ENCODE assay signal across 7 cellular contexts in genomic region chr10:132572946-132573345, GRCh38. TPM values are rescaled to one million over a fixed set of nuclear protein-coding genes. Genes with fewer than 3 reads are reported as not detected.
DNase-seq lines count a peak whose midpoint lies in the region; ATAC-seq and TF ChIP-seq lines count a peak whose summit lies in the region.
"Not testable (repeated sequence)": the region's sequence is repeated elsewhere in the genome, so short reads cannot be mapped to it uniquely, and the experiment has no call there.

No MANE protein-coding gene starts in this region.

- H3K4me2 ChIP-seq in MM.1S (ENCODE audit: low read depth, low read length) = peak overlapping the region; percentile 61

- not testable (repeated sequence) for H2AFZ ChIP-seq in MM.1S (ENCODE audit: low read length)

- intact Hi-C loops in prostate gland (cut with DNase I); thyroid gland (cut with DNase I): not testable (repeated sequence)

- TF ChIP-seq CTCF in C4-2B (conservative IDR thresholded peaks at IDR 0.05); MM.1S (IDR thresholded peaks at IDR 0.05; ENCODE audit: low read length); RWPE2 (IDR thresholded peaks at IDR 0.05; ENCODE audit: poor library complexity, severe bottlenecking); gastroesophageal sphincter (IDR thresholded peaks at IDR 0.05); prostate gland (IDR thresholded peaks at IDR 0.05); thyroid gland (IDR thresholded peaks at IDR 0.05): not testable (repeated sequence)

- H3K9me2 ChIP-seq in MM.1S (replicated peaks; ENCODE audit: insufficient read depth, low read length) = not testable (repeated sequence)

- TF ChIP-seq POLR2A in gastroesophageal sphincter (IDR thresholded peaks at IDR 0.05); prostate gland (IDR thresholded peaks at IDR 0.05); thyroid gland (IDR thresholded peaks at IDR 0.05): not testable (repeated sequence)

- not testable (repeated sequence) for H3K79me2 ChIP-seq in MM.1S (ENCODE audit: low read length)

- not testable (repeated sequence) for ATAC-seq in RWPE2 (ENCODE audit: low read depth); gastroesophageal sphincter

- not testable (repeated sequence) for DNase-seq in MM.1S; RWPE2 (ENCODE audit: low spot score); prostate gland (ENCODE audit: low spot score); thyroid gland

- H3K9ac ChIP-seq in HUES48 (ENCODE audit: low read depth, low read length) = not testable (repeated sequence)
- peak overlapping the region; percentile 30; the same call in 1 of the 2 replicates for H3K9ac ChIP-seq in MM.1S (ENCODE audit: low read length)

- not testable (repeated sequence) for H3K4me3 ChIP-seq in HUES48 (ENCODE audit: low read depth, low read length); RWPE2 (ENCODE audit: severe bottlenecking); gastroesophageal sphincter; prostate gland; thyroid gland (replicated peaks in 1 of 3)
- H3K4me3 ChIP-seq in MM.1S (ENCODE audit: low read length) = 0 out of 2 replicates have a peak overlapping the region, but pooled peaks have one; percentile 26

- H4K20me1 ChIP-seq in MM.1S (ENCODE audit: insufficient read depth, low read length) = not testable (repeated sequence)

- H3K4me1 ChIP-seq in HUES48 (ENCODE audit: control insufficient read depth, insufficient read depth, low read length) (peaks cover 31% of the 10 kb centered on the region), MM.1S (ENCODE audit: low read length) (peaks cover 16% of the 10 kb centered on the region), RWPE2 (ENCODE audit: insufficient read depth, poor library complexity, severe bottlenecking) (peaks cover 23% of the 10 kb centered on the region), gastroesophageal sphincter (peaks cover 12 to 88% (median 54%) of the 10 kb centered on the region in 3 donors), prostate gland (replicated peaks) (peaks cover 46% of the 10 kb centered on the region), thyroid gland (peaks cover 51 to 55% of the 10 kb centered on the region in 2 donors)

- H3F3A ChIP-seq in MM.1S (ENCODE audit: insufficient read depth, low read length) = peaks cover 12% of the 10 kb centered on the region

- 60 to 67% methylated on average over 2 to 3 of the region's 12 CpGs for WGBS in gastroesophageal sphincter (ENCODE audit: low coverage in 1 of 2), 2 donors
- 94% methylated on average over 12 of the region's 12 CpGs for WGBS in prostate gland
- 81 to 84% methylated on average over 12 of the region's 12 CpGs for WGBS in thyroid gland, 2 donors

- not testable (repeated sequence) for H3K36me3 ChIP-seq in HUES48 (ENCODE audit: control insufficient read depth, insufficient read depth, low read length); MM.1S (replicated peaks; ENCODE audit: insufficient read depth, low read length); RWPE2 (ENCODE audit: low read depth); gastroesophageal sphincter; prostate gland; thyroid gland

- H3K9me3 ChIP-seq in HUES48 (ENCODE audit: control insufficient read depth, insufficient read depth, low read length); MM.1S (replicated peaks; ENCODE audit: insufficient read depth, low read length); RWPE2 (ENCODE audit: severe bottlenecking); gastroesophageal sphincter; prostate gland; thyroid gland: not testable (repeated sequence)

- not testable (repeated sequence) for TF ChIP-seq EP300 in gastroesophageal sphincter (IDR thresholded peaks at IDR 0.05)

- H3K27me3 ChIP-seq in HUES48 (ENCODE audit: control insufficient read depth, insufficient read depth, low read length); MM.1S (replicated peaks; ENCODE audit: insufficient read depth, low read length); RWPE2 (ENCODE audit: insufficient read depth, poor library complexity, severe bottlenecking); gastroesophageal sphincter; prostate gland (replicated peaks; ENCODE audit: insufficient read depth); thyroid gland: not testable (repeated sequence)

- H3K27ac ChIP-seq in C4-2B = peak overlapping the region; percentile 74
- peak overlapping the region; percentile 77 for H3K27ac ChIP-seq in HUES48 (ENCODE audit: low read depth, low read length)
- H3K27ac ChIP-seq in MM.1S (ENCODE audit: low read length) = peak overlapping the region; percentile 89; the same call in 1 of the 2 replicates
- peak overlapping the region; percentile 81 for H3K27ac ChIP-seq in RWPE2 (ENCODE audit: poor library complexity, severe bottlenecking)
- H3K27ac ChIP-seq in gastroesophageal sphincter = peak overlapping the region in 3 of 4 donors; percentile 77 to 84 (median 83)
- peak overlapping the region; percentile 62 to 75 for H3K27ac ChIP-seq in prostate gland
- peak overlapping the region in 2 of 3 donors; percentile 54 to 63 for H3K27ac ChIP-seq in thyroid gland

RNA-seq across cellular contexts. Expression of gene INPP5A, which starts 35.4 kb away (rescaled TPM):
- total RNA-seq in gastroesophageal sphincter = 100 to 1,000 TPM; 111 to 288 (median 215) TPM
- total RNA-seq in prostate gland = 10 to 100 TPM; 49.5 to 83.3 TPM
- 10 to 100 TPM; 30.4 to 75.8 (median 41.1) TPM for total RNA-seq in thyroid gland
